In genomic region chr19:35124098-35125060, GRCh38 we compare ENCODE assay signal across 8 cellular contexts. TPM values are rescaled to one million over a fixed set of nuclear protein-coding genes. Genes with fewer than 3 reads are reported as not detected.
DNase-seq lines count a peak whose midpoint lies in the region; ATAC-seq and TF ChIP-seq lines count a peak whose summit lies in the region.

No MANE protein-coding gene starts in this region.

- H3K4me1 ChIP-seq in lung (ENCODE audit: control insufficient read depth in 2 of 2, insufficient read depth in 2 of 2, low read length in 2 of 2) = peaks cover 5 to 9% of the 10 kb centered on the region in 2 donors

- peak overlapping the region; percentile 71 to 86 for H3K27ac ChIP-seq in lung (ENCODE audit: low read depth in 1 of 2, low read length in 1 of 2)

- H3K4me3 ChIP-seq in HFF-Myc (replicated peaks; ENCODE audit: low read depth, low read length) (peak overlapping the region; percentile 60), lung (peak overlapping the region; percentile 50)

- TF ChIP-seq CTCF in HFF-Myc (IDR thresholded peaks at IDR 0.05; ENCODE audit: low read depth, low read length, missing control alignments) = no peak
- TF ChIP-seq CTCF in lung (IDR thresholded peaks at IDR 0.05; ENCODE audit: control extremely low read depth, extremely low read depth) = no peak
- TF ChIP-seq CTCF in chondrocyte (IDR thresholded peaks at IDR 0.05) = no peak

- H3K36me3 ChIP-seq in lung (ENCODE audit: control insufficient read depth in 2 of 2, insufficient read depth in 2 of 2, low read length in 2 of 2) = no peaks in the 10 kb centered on the region

- H3K9me3 ChIP-seq in lung (ENCODE audit: control insufficient read depth in 2 of 2, insufficient read depth in 1 of 2, low read length in 1 of 2) = no peaks in the 10 kb centered on the region

- H3K27ac Mint-ChIP-seq in chondrocyte (ENCODE audit: unreplicated experiment) = no peak overlapping the region

- peak; percentile 83 for ATAC-seq in lung (ENCODE audit: insufficient read depth, low FRiP score)

- H3K27me3 ChIP-seq in lung (ENCODE audit: control insufficient read depth, insufficient read depth) = no peaks in the 10 kb centered on the region

- peaks cover 9% of the 10 kb centered on the region for H3K27me3 Mint-ChIP-seq in chondrocyte (ENCODE audit: low read depth)

- peaks cover 15% of the 10 kb centered on the region for H3K4me1 Mint-ChIP-seq in chondrocyte (ENCODE audit: low read depth)

- no peaks in the 10 kb centered on the region for H3K9me3 Mint-ChIP-seq in chondrocyte (ENCODE audit: low read depth)

- H3K4me3 Mint-ChIP-seq in chondrocyte (ENCODE audit: unreplicated experiment) = no peak overlapping the region

- H3K36me3 Mint-ChIP-seq in chondrocyte (ENCODE audit: low read depth) = no peaks in the 10 kb centered on the region

- DNase-seq in Daoy (ENCODE audit: low read depth) (peak; percentile 96), HFF-Myc (ENCODE audit: extremely low read depth, low read depth) (peak; percentile 71), NCI-H446 (lab: John Stamatoyannopoulos, UW) (peak; percentile 86 to 95), dedifferentiated amniotic fluid mesenchymal stem cell (ENCODE audit: extremely low spot score) (peak; percentile 89), lung (ENCODE audit: low spot score) (peak; percentile 92), chondrocyte (ENCODE audit: low spot score) (no peak)
- peak; percentile 74 to 86 for DNase-seq in activated CD4-positive, alpha-beta T cell treated with anti-CD3 and anti-CD28 coated beads, Interleukin-2, amount 50 U/mL, for 24 hours (ENCODE audit: low read depth in 1 of 2, low spot score in 1 of 2)
- peak; percentile 61 to 79 (median 76) for DNase-seq in stimulated activated CD4-positive, alpha-beta T cell treated with anti-CD3 and anti-CD28 coated beads, TNF-alpha, amount 100 ng/mL, for 48 hours (ENCODE audit: low read depth in 3 of 3)

- 11 to 15% methylated on average over 42 of the region's 42 CpGs for WGBS in lung, 2 donors

RNA-seq across cellular contexts. Expression of gene FXYD3, which starts 8.8 kb away (rescaled TPM):
- not detected in 2 replicates for total RNA-seq in Daoy (2014; rRNA removed; shearing (Covaris generic))
- total RNA-seq in lung (100 to 1,000 TPM; 130 to 172 TPM), chondrocyte (not detected in 3 replicates)
- polyA plus RNA-seq in lung = 100 to 1,000 TPM; 147 to 467 TPM

RNA-seq across cellular contexts. Expression of gene LGI4, which starts 10.5 kb away (rescaled TPM):
- not detected in 2 replicates for total RNA-seq in Daoy (2014; rRNA removed; shearing (Covaris generic))
- 1 to 10 TPM; 3.5 to 4.6 TPM for total RNA-seq in lung
- 10 to 100 TPM in 1 of 2 donors, 1 to 10 TPM in 1; 1.6 to 11.2 TPM for polyA plus RNA-seq in lung
- 0.46 to 2.2 TPM (median 1.3 TPM) in 3 replicates for total RNA-seq in chondrocyte

RNA-seq across cellular contexts. Expression of gene FXYD1, which starts 14.2 kb away (rescaled TPM):
- total RNA-seq in Daoy (2014; rRNA removed; shearing (Covaris generic)) = not detected in 2 replicates
- total RNA-seq in lung = 10 to 100 TPM; 17.8 to 27.5 TPM
- 10 to 100 TPM in 1 of 2 donors, 1 to 10 TPM in 1; 5.7 to 37.6 TPM for polyA plus RNA-seq in lung
- 2.9 to 7.8 TPM (median 7.1 TPM) in 3 replicates for total RNA-seq in chondrocyte

RNA-seq across cellular contexts. Expression of gene FXYD7, which starts 18.7 kb away (rescaled TPM):
- 0.29 TPM in 1 of 2 replicates, not detected in the other for total RNA-seq in Daoy (2014; rRNA removed; shearing (Covaris generic))
- total RNA-seq in lung (not detected), chondrocyte (not detected in 3 replicates)
- under 1 TPM; 0.31 to 0.39 TPM for polyA plus RNA-seq in lung

RNA-seq across cellular contexts. Expression of gene FXYD5, which starts 30.2 kb away (rescaled TPM):
- total RNA-seq in Daoy (2014; rRNA removed; shearing (Covaris generic)) = 52.2 and 62.1 TPM in 2 replicates
- total RNA-seq in lung = 100 to 1,000 TPM in 1 of 2 donors, 1 to 10 TPM in 1; 9.9 to 124 TPM
- polyA plus RNA-seq in lung = 100 to 1,000 TPM; 152 to 203 TPM
- 108 to 114 TPM (median 113 TPM) in 3 replicates for total RNA-seq in chondrocyte

Comparison
In these comparisons a context has a peak if more than half of its experiments do, and no peak if none do; other contexts are left out.
1. RNA of gene FXYD3, which starts 8.8 kb away (total RNA-seq): 130 to 172 TPM in lung; not detected in Daoy and not detected in chondrocyte; every median in the first group is over 100 times any median in the second.